ENCODE assay signal across 8 cellular contexts in genomic region chr12:56007892-56008471, GRCh38. TPM values are rescaled to one million over a fixed set of nuclear protein-coding genes. Genes with fewer than 3 reads are reported as not detected.
DNase-seq lines count a peak whose midpoint lies in the region; ATAC-seq and TF ChIP-seq lines count a peak whose summit lies in the region.

No MANE protein-coding gene starts in this region.

- TF ChIP-seq CTCF in heart left ventricle (IDR thresholded peaks at IDR 0.05): no peak
- TF ChIP-seq CTCF in psoas muscle (IDR thresholded peaks at IDR 0.05): no peak

- H3K27ac ChIP-seq in heart left ventricle (peak overlapping the region; percentile 30 to 98 (median 94)), psoas muscle (peak overlapping the region; percentile 93)

- 1 to 4% (median 3%) methylated on average over 16 of the region's 16 CpGs for WGBS in heart left ventricle, 4 donors
- WGBS in psoas muscle, 3 donors: 2 to 3% (median 3%) methylated on average over 16 of the region's 16 CpGs

- intact Hi-C loops in activated CD4-positive, alpha-beta T cell treated with anti-CD3 and anti-CD28 coated beads for 36 hours (cut with DNase I, micrococcal nuclease): loop anchor here (1.0 kb wide), 6 partner anchors 13 to 292 kb away; partner anchors contain the start of genes IKZF4 (in 2 of the 2), BLOC1S1 (in 1 of the 2), DNAJC14 (in 1 of the 2) and PA2G4 (in 1 of the 2)
- intact Hi-C loops in activated T-helper 1 cell treated with anti-CD3 and anti-CD28 coated beads, Interleukin-12 subunit alpha, Interleukin-12 subunit beta, Interleukin-2, Interleukin-4 antibody, amounts not matched to agents 30 ng/mL and 10 ng/mL and 1 ng/mL, durations not matched to agents 14 hours and 24 hours and 36 hours (cut with micrococcal nuclease): loop anchor here (1.0 kb wide), 6 partner anchors 12 to 96 kb away; partner anchors contain the start of genes CDK2, IKZF4, PA2G4 and PMEL
- intact Hi-C loops in heart left ventricle (cut with DNase I): loop anchor here in 2 of 10 donors (5.0 to 10.0 kb wide), 2 partner anchors 94 to 97 kb away; partner anchors contain the start of gene PA2G4 (in 2 of the 2)
- intact Hi-C loops in psoas muscle (cut with DNase I): loop anchor here in 1 of 2 donors (10.0 kb wide), 1 partner anchor 97 kb away; the partner anchor contains the start of gene PA2G4

- no peak for TF ChIP-seq POLR2A in heart left ventricle (IDR thresholded peaks at IDR 0.05)

- CTCF ChIA-PET in activated CD4-positive, alpha-beta T cell treated with anti-CD3 and anti-CD28 coated beads for 36 hours (lab: Charles Lee): interaction anchor here (1.1 to 3.2 kb wide), 4 partner anchors 11 to 270 kb away, joined by 3 to 13 read pairs (median 7); partner anchors contain the start of gene SUOX

- peak overlapping the region; percentile 78 for H3K4me3 Mint-ChIP-seq in activated CD4-positive, alpha-beta T cell treated with anti-CD3 and anti-CD28 coated beads for 36 hours
- peak overlapping the region; percentile 92 for H3K4me3 Mint-ChIP-seq in activated T-helper 1 cell treated with anti-CD3 and anti-CD28 coated beads, Interleukin-12 subunit alpha, Interleukin-12 subunit beta, Interleukin-2, Interleukin-4 antibody, amounts not matched to agents 30 ng/mL and 10 ng/mL and 1 ng/mL, durations not matched to agents 14 hours and 24 hours and 36 hours

- H3K4me1 Mint-ChIP-seq in activated CD4-positive, alpha-beta T cell treated with anti-CD3 and anti-CD28 coated beads for 36 hours: peaks cover 28% of the 10 kb centered on the region
- H3K4me1 Mint-ChIP-seq in activated T-helper 1 cell treated with anti-CD3 and anti-CD28 coated beads, Interleukin-12 subunit alpha, Interleukin-12 subunit beta, Interleukin-2, Interleukin-4 antibody, amounts not matched to agents 30 ng/mL and 10 ng/mL and 1 ng/mL, durations not matched to agents 14 hours and 24 hours and 36 hours (ENCODE audit: low read depth): peaks cover 32% of the 10 kb centered on the region

- H3K27me3 ChIP-seq in heart left ventricle (no peaks in the 10 kb centered on the region), psoas muscle (ENCODE audit: insufficient read depth in 3 of 3, low read length in 2 of 3) (no peaks in the 10 kb centered on the region)

- peak; percentile 21 for ATAC-seq in activated CD4-positive, alpha-beta T cell treated with anti-CD3 and anti-CD28 coated beads for 36 hours
- ATAC-seq in HG03354 (IDR thresholded peaks at IDR 0.05; ENCODE audit: poor library complexity, severe bottlenecking, unreplicated experiment) (peak; percentile 29), heart left ventricle (peak; percentile 11 to 23 (median 14)), psoas muscle (peak in 3 of 4 donors; percentile 6 to 24 (median 7))

- no peak for DNase-seq in activated CD4-positive, alpha-beta T cell treated with anti-CD3 and anti-CD28 coated beads for 36 hours
- DNase-seq in activated CD4-positive, alpha-beta T cell treated with anti-CD3 and anti-CD28 coated beads for 1 hour: no peak
- DNase-seq in activated T-helper 1 cell treated with anti-CD3 and anti-CD28 coated beads, Interleukin-12 subunit alpha, Interleukin-12 subunit beta, Interleukin-2, Interleukin-4 antibody, amounts not matched to agents 30 ng/mL and 10 ng/mL and 1 ng/mL, durations not matched to agents 14 hours and 24 hours and 36 hours (ENCODE audit: low spot score): no peak
- no peak for DNase-seq in heart left ventricle
- no peak for DNase-seq in psoas muscle
- no peak for DNase-seq in NOMO-1 treated with dmso at 0.1 percent for 144 hours (lab: John Stamatoyannopoulos, UW; ENCODE audit: unreplicated experiment)
- DNase-seq in NCI-H2081 treated with DMSO at 0.1 percent for 48 hours (lab: John Stamatoyannopoulos, UW): no peak

- H3K4me3 ChIP-seq in heart left ventricle (peak overlapping the region; percentile 70 to 100 (median 92)), psoas muscle (peak overlapping the region; percentile 91)

- H3K36me3 Mint-ChIP-seq in activated CD4-positive, alpha-beta T cell treated with anti-CD3 and anti-CD28 coated beads for 36 hours (ENCODE audit: low read depth): no peaks in the 10 kb centered on the region
- peaks cover 2% of the 10 kb centered on the region for H3K36me3 Mint-ChIP-seq in activated T-helper 1 cell treated with anti-CD3 and anti-CD28 coated beads, Interleukin-12 subunit alpha, Interleukin-12 subunit beta, Interleukin-2, Interleukin-4 antibody, amounts not matched to agents 30 ng/mL and 10 ng/mL and 1 ng/mL, durations not matched to agents 14 hours and 24 hours and 36 hours (ENCODE audit: low read depth)

- H3K36me3 ChIP-seq in heart left ventricle: peaks cover 0 to 25% (median 14%) of the 10 kb centered on the region in 9 donors
- peaks cover 0 to 30% of the 10 kb centered on the region in 2 donors for H3K36me3 ChIP-seq in psoas muscle (ENCODE audit: insufficient read depth in 1 of 2, low read depth in 1 of 2)

- H3K9me3 ChIP-seq in heart left ventricle: no peaks in the 10 kb centered on the region
- H3K9me3 ChIP-seq in psoas muscle: no peaks in the 10 kb centered on the region

- H3K4me1 ChIP-seq in heart left ventricle (peaks cover 0 to 15% (median 7%) of the 10 kb centered on the region in 12 donors), psoas muscle (no peaks in the 10 kb centered on the region)

- peak overlapping the region; percentile 92 for H3K27ac Mint-ChIP-seq in activated CD4-positive, alpha-beta T cell treated with anti-CD3 and anti-CD28 coated beads for 36 hours
- H3K27ac Mint-ChIP-seq in activated T-helper 1 cell treated with anti-CD3 and anti-CD28 coated beads, Interleukin-12 subunit alpha, Interleukin-12 subunit beta, Interleukin-2, Interleukin-4 antibody, amounts not matched to agents 30 ng/mL and 10 ng/mL and 1 ng/mL, durations not matched to agents 14 hours and 24 hours and 36 hours: peak overlapping the region; percentile 88

- POLR2A ChIA-PET in activated CD4-positive, alpha-beta T cell treated with anti-CD3 and anti-CD28 coated beads for 36 hours (lab: Charles Lee): interaction anchor here (1.2 kb wide), 1 partner anchor 14 kb away, joined by 4 read pairs; no protein-coding TSS in a partner anchor

- H3K27me3 Mint-ChIP-seq in activated CD4-positive, alpha-beta T cell treated with anti-CD3 and anti-CD28 coated beads for 36 hours: no peaks in the 10 kb centered on the region
- H3K27me3 Mint-ChIP-seq in activated T-helper 1 cell treated with anti-CD3 and anti-CD28 coated beads, Interleukin-12 subunit alpha, Interleukin-12 subunit beta, Interleukin-2, Interleukin-4 antibody, amounts not matched to agents 30 ng/mL and 10 ng/mL and 1 ng/mL, durations not matched to agents 14 hours and 24 hours and 36 hours (ENCODE audit: insufficient read depth): peaks cover 3% of the 10 kb centered on the region

- no peaks in the 10 kb centered on the region for H3K9me3 Mint-ChIP-seq in activated CD4-positive, alpha-beta T cell treated with anti-CD3 and anti-CD28 coated beads for 36 hours (ENCODE audit: low read depth)
- no peaks in the 10 kb centered on the region for H3K9me3 Mint-ChIP-seq in activated T-helper 1 cell treated with anti-CD3 and anti-CD28 coated beads, Interleukin-12 subunit alpha, Interleukin-12 subunit beta, Interleukin-2, Interleukin-4 antibody, amounts not matched to agents 30 ng/mL and 10 ng/mL and 1 ng/mL, durations not matched to agents 14 hours and 24 hours and 36 hours

RNA-seq across cellular contexts. Expression of gene SUOX, which starts 10.9 kb away (rescaled TPM):
- total RNA-seq in activated CD4-positive, alpha-beta T cell treated with anti-CD3 and anti-CD28 coated beads for 36 hours: 1 to 10 TPM; 2.9 to 3.4 TPM
- total RNA-seq in activated T-helper 1 cell treated with anti-CD3 and anti-CD28 coated beads, Interleukin-12 subunit alpha, Interleukin-12 subunit beta, Interleukin-2, Interleukin-4 antibody, amounts not matched to agents 30 ng/mL and 10 ng/mL and 1 ng/mL, durations not matched to agents 14 hours and 24 hours and 36 hours: 12.0 and 12.9 TPM in 2 replicates
- total RNA-seq in heart left ventricle (10 to 100 TPM; 25.0 to 59.5 (median 32.0) TPM), psoas muscle (10 to 100 TPM; 12.1 to 24.6 (median 15.6) TPM)
- polyA plus RNA-seq in heart left ventricle (10 to 100 TPM; 26.2 to 28.6 TPM), psoas muscle (10 to 100 TPM; 13.8 to 25.5 (median 15.5) TPM)

RNA-seq across cellular contexts. Expression of gene IKZF4, which starts 12.9 kb away (rescaled TPM):
- total RNA-seq in activated CD4-positive, alpha-beta T cell treated with anti-CD3 and anti-CD28 coated beads for 36 hours: 10 to 100 TPM; 14.9 to 16.3 TPM
- total RNA-seq in activated T-helper 1 cell treated with anti-CD3 and anti-CD28 coated beads, Interleukin-12 subunit alpha, Interleukin-12 subunit beta, Interleukin-2, Interleukin-4 antibody, amounts not matched to agents 30 ng/mL and 10 ng/mL and 1 ng/mL, durations not matched to agents 14 hours and 24 hours and 36 hours: 31.9 and 35.7 TPM in 2 replicates
- total RNA-seq in heart left ventricle: 10 to 100 TPM in 1 of 9 donors, 1 to 10 TPM in 8; 4.3 to 10.3 (median 6.9) TPM
- 1 to 10 TPM; 2.6 to 3.2 TPM for polyA plus RNA-seq in heart left ventricle
- 1 to 10 TPM; 5.9 to 8.2 (median 8.1) TPM for total RNA-seq in psoas muscle
- polyA plus RNA-seq in psoas muscle: 1 to 10 TPM; 1.6 to 5.2 (median 2.3) TPM

RNA-seq across cellular contexts. Expression of gene RPS26, which starts 33.7 kb away (rescaled TPM):
- total RNA-seq in activated CD4-positive, alpha-beta T cell treated with anti-CD3 and anti-CD28 coated beads for 36 hours: 10 to 100 TPM; 33.9 to 64.0 TPM
- 35.4 and 38.2 TPM in 2 replicates for total RNA-seq in activated T-helper 1 cell treated with anti-CD3 and anti-CD28 coated beads, Interleukin-12 subunit alpha, Interleukin-12 subunit beta, Interleukin-2, Interleukin-4 antibody, amounts not matched to agents 30 ng/mL and 10 ng/mL and 1 ng/mL, durations not matched to agents 14 hours and 24 hours and 36 hours
- total RNA-seq in heart left ventricle (100 to 1,000 TPM in 2 of 9 donors, 10 to 100 TPM in 7; 11.7 to 616 (median 23.2) TPM), psoas muscle (10 to 100 TPM; 16.6 to 49.8 (median 23.6) TPM)
- polyA plus RNA-seq in heart left ventricle (1,000 to 10,000 TPM in 1 of 2 donors, 100 to 1,000 TPM in 1; 933 to 1,433 TPM), psoas muscle (1,000 to 10,000 TPM in 1 of 3 donors, 100 to 1,000 TPM in 2; 712 to 1,360 (median 853) TPM)

RNA-seq across cellular contexts. Expression of gene RAB5B, which starts 34.1 kb away (rescaled TPM):
- 10 to 100 TPM; 33.2 to 35.1 TPM for total RNA-seq in activated CD4-positive, alpha-beta T cell treated with anti-CD3 and anti-CD28 coated beads for 36 hours
- total RNA-seq in activated T-helper 1 cell treated with anti-CD3 and anti-CD28 coated beads, Interleukin-12 subunit alpha, Interleukin-12 subunit beta, Interleukin-2, Interleukin-4 antibody, amounts not matched to agents 30 ng/mL and 10 ng/mL and 1 ng/mL, durations not matched to agents 14 hours and 24 hours and 36 hours: 42.6 and 47.0 TPM in 2 replicates
- 100 to 1,000 TPM in 8 of 9 donors, 10 to 100 TPM in 1; 97.5 to 135 (median 119) TPM for total RNA-seq in heart left ventricle
- polyA plus RNA-seq in heart left ventricle: 10 to 100 TPM; 57.5 to 86.5 TPM
- total RNA-seq in psoas muscle: 100 to 1,000 TPM in 2 of 4 donors, 10 to 100 TPM in 2; 92.8 to 107 (median 103) TPM
- polyA plus RNA-seq in psoas muscle: 10 to 100 TPM; 36.8 to 83.6 (median 52.1) TPM

RNA-seq across cellular contexts. Expression of gene CDK2, which starts 41.4 kb away (rescaled TPM):
- total RNA-seq in activated CD4-positive, alpha-beta T cell treated with anti-CD3 and anti-CD28 coated beads for 36 hours: 100 to 1,000 TPM; 104 to 149 TPM
- total RNA-seq in activated T-helper 1 cell treated with anti-CD3 and anti-CD28 coated beads, Interleukin-12 subunit alpha, Interleukin-12 subunit beta, Interleukin-2, Interleukin-4 antibody, amounts not matched to agents 30 ng/mL and 10 ng/mL and 1 ng/mL, durations not matched to agents 14 hours and 24 hours and 36 hours: 93.5 and 109 TPM in 2 replicates
- total RNA-seq in heart left ventricle (10 to 100 TPM in 6 of 9 donors, 1 to 10 TPM in 3; 3.7 to 16.7 (median 11.3) TPM), psoas muscle (10 to 100 TPM in 1 of 4 donors, 1 to 10 TPM in 3; 6.3 to 12.0 (median 7.9) TPM)
- polyA plus RNA-seq in heart left ventricle (10 to 100 TPM in 1 of 2 donors, 1 to 10 TPM in 1; 4.1 to 23.5 TPM), psoas muscle (10 to 100 TPM in 2 of 3 donors, 1 to 10 TPM in 1; 5.1 to 13.9 (median 10.2) TPM)
